In the genomic region with DNA sequence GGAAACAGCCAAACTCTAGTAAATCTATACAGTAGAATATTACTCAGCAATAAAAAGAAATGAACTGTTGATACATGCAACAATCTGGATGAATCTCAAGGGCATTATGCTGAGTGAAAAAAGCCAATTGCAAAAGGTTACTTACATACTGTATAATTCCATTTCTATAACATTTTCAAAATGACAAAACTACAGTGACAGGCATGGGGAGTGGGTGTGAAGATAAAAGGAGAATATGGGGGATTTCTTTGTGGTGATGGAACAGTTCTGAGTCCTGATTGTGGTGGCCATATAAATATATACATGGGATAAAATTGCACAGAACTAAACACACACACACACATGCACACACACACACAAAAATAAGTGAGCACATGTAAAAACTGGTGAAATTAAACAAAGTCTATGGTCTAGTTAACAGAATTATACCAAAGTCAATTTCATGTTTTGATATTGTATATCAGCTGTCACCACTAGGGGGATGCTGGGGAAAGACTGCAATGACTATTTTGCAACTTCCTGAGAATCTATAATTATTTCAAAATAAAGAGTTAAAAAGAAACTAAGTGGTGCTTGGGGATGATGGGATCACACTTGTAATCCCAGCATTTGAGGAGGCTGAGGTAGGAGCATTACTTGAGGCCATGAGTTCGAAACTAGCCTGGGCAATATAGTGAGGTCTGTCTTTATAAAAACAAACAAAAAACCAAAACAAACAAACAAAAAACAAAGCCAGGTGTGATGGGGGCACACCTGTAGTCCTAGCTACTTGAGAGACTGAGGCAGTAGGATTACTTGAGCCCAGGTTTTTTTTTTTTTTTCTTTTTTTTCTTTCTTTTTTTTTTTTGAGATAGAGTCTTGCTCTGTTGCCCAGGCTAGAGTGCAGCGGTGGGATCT, we compare ENCODE assay signal across 8 cellular contexts.
DNase-seq lines count a peak whose midpoint lies in the region; ATAC-seq, FAIRE-seq and TF ChIP-seq lines count a peak whose summit lies in the region.

No MANE protein-coding gene starts in this region.

- TF ChIP-seq EP300 in SK-N-SH (IDR thresholded peaks at IDR 0.05; ENCODE audit: borderline replicate concordance in 1 of 2, low read depth in 1 of 2, low read length in 1 of 2) = no peak

- no peaks in the 10 kb centered on the region for H3K4me1 Mint-ChIP-seq in chondrocyte (ENCODE audit: low read depth)

- no peak overlapping the region for H3K4me2 ChIP-seq in SK-N-SH

- no peaks in the 10 kb centered on the region for H3K4me1 ChIP-seq in SK-N-SH (ENCODE audit: control insufficient read depth in 1 of 2, insufficient read depth in 2 of 2, low read depth in 1 of 2, low read length in 1 of 2)
- no peaks in the 10 kb centered on the region for H3K4me1 ChIP-seq in pancreas

- peak; percentile 20 for FAIRE-seq in pancreas (lab: Jason Lieb, UNC)

- intact Hi-C loops in pancreas (cut with DNase I) = no loop called here

- peaks cover 3% of the 10 kb centered on the region for H3K36me3 Mint-ChIP-seq in chondrocyte (ENCODE audit: low read depth)

- H3K9me3 Mint-ChIP-seq in chondrocyte (ENCODE audit: low read depth) = peaks cover 17% of the 10 kb centered on the region

- TF ChIP-seq CTCF in SK-N-SH (IDR thresholded peaks at IDR 0.05) (peak; percentile 84), LNCAP (IDR thresholded peaks at IDR 0.05) (peak; percentile 75), chondrocyte (IDR thresholded peaks at IDR 0.05) (peak; percentile 82), pancreas (IDR thresholded peaks at IDR 0.05) (peak in 3 of 4 donors; percentile 50 to 65 (median 57))

- 79% methylated on average over 2 of the region's 2 CpGs for WGBS in SK-N-SH (ENCODE audit: low lambda C conversion rate)
- 79 to 81% methylated on average over 1 to 2 of the region's 2 CpGs for WGBS in pancreas, 2 donors

- no peak overlapping the region for H3K27ac Mint-ChIP-seq in chondrocyte (ENCODE audit: unreplicated experiment)

- H3K4me3 ChIP-seq in SK-N-SH (ENCODE audit: low read depth in 2 of 2, low read length in 1 of 2) (no peak overlapping the region; a peak in 1 of 4 replicates), pancreas (no peak overlapping the region)

- H3K79me2 ChIP-seq in SK-N-SH (ENCODE audit: insufficient read depth) = no peaks in the 10 kb centered on the region

- CTCF ChIA-PET in SK-N-SH (lab: Yijun Ruan, JAX) = interaction anchor here (0.6 to 2.4 kb wide), 16 partner anchors 9 to 1593 kb away, joined by 3 to 13 read pairs (median 4); no protein-coding TSS in a partner anchor

- TF ChIP-seq RAD21 in SK-N-SH (IDR thresholded peaks at IDR 0.05; ENCODE audit: low read length) = peak; percentile 48

- no peak overlapping the region for H3K9ac ChIP-seq in SK-N-SH

- no peak overlapping the region for H2AFZ ChIP-seq in SK-N-SH (ENCODE audit: low read depth)

- DNase-seq in SK-N-SH (peak; percentile 28), chondrocyte (ENCODE audit: low spot score) (no peak), pancreas (no peak), DMS79 treated with DMSO at 0.1 percent for 48 hours (lab: John Stamatoyannopoulos, UW) (no peak)

- H4K20me1 ChIP-seq in SK-N-SH (ENCODE audit: insufficient read depth) = no peaks in the 10 kb centered on the region

- H3K27ac ChIP-seq in SK-N-SH (ENCODE audit: low read depth in 2 of 2, low read length in 1 of 2) (no peak overlapping the region), pancreas (no peak overlapping the region)

- H3K36me3 ChIP-seq in SK-N-SH (replicated peaks in 1 of 2; ENCODE audit: control insufficient read depth in 1 of 2, insufficient read depth in 2 of 2, low read length in 1 of 2) (no peaks in the 10 kb centered on the region), pancreas (no peaks in the 10 kb centered on the region)

- no peaks in the 10 kb centered on the region for H3K27me3 Mint-ChIP-seq in chondrocyte (ENCODE audit: low read depth)

- no peaks in the 10 kb centered on the region for H3F3A ChIP-seq in SK-N-SH (replicated peaks; ENCODE audit: insufficient read depth)

- H3K27me3 ChIP-seq in SK-N-SH (ENCODE audit: insufficient read depth) = no peaks in the 10 kb centered on the region
- H3K27me3 ChIP-seq in pancreas = no peaks in the 10 kb centered on the region

- POLR2A ChIA-PET in SK-N-SH (lab: Yijun Ruan, JAX) = no interaction called here

- no peak overlapping the region for H3K4me3 Mint-ChIP-seq in chondrocyte (ENCODE audit: unreplicated experiment)

- no peaks in the 10 kb centered on the region for H3K9me2 ChIP-seq in SK-N-SH

- ATAC-seq in SK-N-SH treated with all-trans-retinoic acid at 6 μM for 48 hours = no peak
- ATAC-seq in pancreas = peak in 1 of 4 donors; percentile 34
- ATAC-seq in HG02610 (IDR thresholded peaks at IDR 0.05; ENCODE audit: unreplicated experiment) = no peak
- ATAC-seq in HG03045 (IDR thresholded peaks at IDR 0.05; ENCODE audit: unreplicated experiment) = no peak

- H3K9me3 ChIP-seq in SK-N-SH (no peaks in the 10 kb centered on the region), pancreas (no peaks in the 10 kb centered on the region)

TF ChIP-seq in SK-N-SH, 30 proteins besides CTCF, POLR2A, EP300 and RAD21:
- TF ChIP-seq SMC3 (IDR thresholded peaks at IDR 0.05; ENCODE audit: low read depth, low read length) (peak; percentile 32), CHD2 (IDR thresholded peaks at IDR 0.05; ENCODE audit: low read length, partially characterized antibody) (no peak)
TF ChIP-seq in SK-N-SH: peak in this region for 1.

TF ChIP-seq in SK-N-SH treated with all-trans-retinoic acid at 6 μM for 48 hours, 23 proteins besides CTCF, POLR2A, EP300 and RAD21 (continues in another document):
- TF ChIP-seq ARNTL (CRISPR knock-in tag; IDR thresholded peaks at IDR 0.05; ENCODE audit: borderline replicate concordance, low read depth) = no peak
- TF ChIP-seq, protein P1, sequence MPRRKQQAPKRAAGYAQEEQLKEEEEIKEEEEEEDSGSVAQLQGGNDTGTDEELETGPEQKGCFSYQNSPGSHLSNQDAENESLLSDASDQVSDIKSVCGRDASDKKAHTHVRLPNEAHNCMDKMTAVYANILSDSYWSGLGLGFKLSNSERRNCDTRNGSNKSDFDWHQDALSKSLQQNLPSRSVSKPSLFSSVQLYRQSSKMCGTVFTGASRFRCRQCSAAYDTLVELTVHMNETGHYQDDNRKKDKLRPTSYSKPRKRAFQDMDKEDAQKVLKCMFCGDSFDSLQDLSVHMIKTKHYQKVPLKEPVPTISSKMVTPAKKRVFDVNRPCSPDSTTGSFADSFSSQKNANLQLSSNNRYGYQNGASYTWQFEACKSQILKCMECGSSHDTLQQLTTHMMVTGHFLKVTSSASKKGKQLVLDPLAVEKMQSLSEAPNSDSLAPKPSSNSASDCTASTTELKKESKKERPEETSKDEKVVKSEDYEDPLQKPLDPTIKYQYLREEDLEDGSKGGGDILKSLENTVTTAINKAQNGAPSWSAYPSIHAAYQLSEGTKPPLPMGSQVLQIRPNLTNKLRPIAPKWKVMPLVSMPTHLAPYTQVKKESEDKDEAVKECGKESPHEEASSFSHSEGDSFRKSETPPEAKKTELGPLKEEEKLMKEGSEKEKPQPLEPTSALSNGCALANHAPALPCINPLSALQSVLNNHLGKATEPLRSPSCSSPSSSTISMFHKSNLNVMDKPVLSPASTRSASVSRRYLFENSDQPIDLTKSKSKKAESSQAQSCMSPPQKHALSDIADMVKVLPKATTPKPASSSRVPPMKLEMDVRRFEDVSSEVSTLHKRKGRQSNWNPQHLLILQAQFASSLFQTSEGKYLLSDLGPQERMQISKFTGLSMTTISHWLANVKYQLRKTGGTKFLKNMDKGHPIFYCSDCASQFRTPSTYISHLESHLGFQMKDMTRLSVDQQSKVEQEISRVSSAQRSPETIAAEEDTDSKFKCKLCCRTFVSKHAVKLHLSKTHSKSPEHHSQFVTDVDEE (CRISPR knock-in tag; IDR thresholded peaks at IDR 0.05) = no peak
- TF ChIP-seq, protein P2, sequence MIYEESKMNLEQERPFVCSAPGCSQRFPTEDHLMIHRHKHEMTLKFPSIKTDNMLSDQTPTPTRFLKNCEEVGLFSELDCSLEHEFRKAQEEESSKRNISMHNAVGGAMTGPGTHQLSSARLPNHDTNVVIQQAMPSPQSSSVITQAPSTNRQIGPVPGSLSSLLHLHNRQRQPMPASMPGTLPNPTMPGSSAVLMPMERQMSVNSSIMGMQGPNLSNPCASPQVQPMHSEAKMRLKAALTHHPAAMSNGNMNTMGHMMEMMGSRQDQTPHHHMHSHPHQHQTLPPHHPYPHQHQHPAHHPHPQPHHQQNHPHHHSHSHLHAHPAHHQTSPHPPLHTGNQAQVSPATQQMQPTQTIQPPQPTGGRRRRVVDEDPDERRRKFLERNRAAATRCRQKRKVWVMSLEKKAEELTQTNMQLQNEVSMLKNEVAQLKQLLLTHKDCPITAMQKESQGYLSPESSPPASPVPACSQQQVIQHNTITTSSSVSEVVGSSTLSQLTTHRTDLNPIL (CRISPR knock-in tag; IDR thresholded peaks at IDR 0.05; ENCODE audit: low read depth) = no peak
- no peak for TF ChIP-seq ZNF70 (CRISPR knock-in tag; IDR thresholded peaks at IDR 0.05)
- no peak for TF ChIP-seq OSR1 (CRISPR knock-in tag; IDR thresholded peaks at IDR 0.05)
- TF ChIP-seq GLIS3 (CRISPR knock-in tag; IDR thresholded peaks at IDR 0.05) = no peak
- no peak for TF ChIP-seq BACH2 (CRISPR knock-in tag; IDR thresholded peaks at IDR 0.05; ENCODE audit: borderline replicate concordance)
- TF ChIP-seq ZFP30 (CRISPR knock-in tag; IDR thresholded peaks at IDR 0.05) = no peak
- TF ChIP-seq, protein P3, sequence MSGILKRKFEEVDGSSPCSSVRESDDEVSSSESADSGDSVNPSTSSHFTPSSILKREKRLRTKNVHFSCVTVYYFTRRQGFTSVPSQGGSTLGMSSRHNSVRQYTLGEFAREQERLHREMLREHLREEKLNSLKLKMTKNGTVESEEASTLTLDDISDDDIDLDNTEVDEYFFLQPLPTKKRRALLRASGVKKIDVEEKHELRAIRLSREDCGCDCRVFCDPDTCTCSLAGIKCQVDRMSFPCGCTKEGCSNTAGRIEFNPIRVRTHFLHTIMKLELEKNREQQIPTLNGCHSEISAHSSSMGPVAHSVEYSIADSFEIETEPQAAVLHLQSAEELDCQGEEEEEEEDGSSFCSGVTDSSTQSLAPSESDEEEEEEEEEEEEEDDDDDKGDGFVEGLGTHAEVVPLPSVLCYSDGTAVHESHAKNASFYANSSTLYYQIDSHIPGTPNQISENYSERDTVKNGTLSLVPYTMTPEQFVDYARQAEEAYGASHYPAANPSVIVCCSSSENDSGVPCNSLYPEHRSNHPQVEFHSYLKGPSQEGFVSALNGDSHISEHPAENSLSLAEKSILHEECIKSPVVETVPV (CRISPR knock-in tag; IDR thresholded peaks at IDR 0.05) = no peak
